1 cellular context compared by ENCODE assay signal in genomic region chr6:44072959-44073611, GRCh38.
A peak's percentile ranks its signal among the peaks of the same experiment; 100 is the strongest.
TF ChIP-seq lines count a peak whose summit lies in the region.

No MANE protein-coding gene starts in this region.

TF ChIP-seq in GM12878, 131 proteins besides CTCF, POLR2A, EP300 and RAD21 (continued from another document and continues in another):
- TF ChIP-seq, protein P1, sequence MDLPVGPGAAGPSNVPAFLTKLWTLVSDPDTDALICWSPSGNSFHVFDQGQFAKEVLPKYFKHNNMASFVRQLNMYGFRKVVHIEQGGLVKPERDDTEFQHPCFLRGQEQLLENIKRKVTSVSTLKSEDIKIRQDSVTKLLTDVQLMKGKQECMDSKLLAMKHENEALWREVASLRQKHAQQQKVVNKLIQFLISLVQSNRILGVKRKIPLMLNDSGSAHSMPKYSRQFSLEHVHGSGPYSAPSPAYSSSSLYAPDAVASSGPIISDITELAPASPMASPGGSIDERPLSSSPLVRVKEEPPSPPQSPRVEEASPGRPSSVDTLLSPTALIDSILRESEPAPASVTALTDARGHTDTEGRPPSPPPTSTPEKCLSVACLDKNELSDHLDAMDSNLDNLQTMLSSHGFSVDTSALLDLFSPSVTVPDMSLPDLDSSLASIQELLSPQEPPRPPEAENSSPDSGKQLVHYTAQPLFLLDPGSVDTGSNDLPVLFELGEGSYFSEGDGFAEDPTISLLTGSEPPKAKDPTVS (IDR thresholded peaks at IDR 0.05; ENCODE audit: low read depth, low read length) = no peak
- TF ChIP-seq, protein P2, sequence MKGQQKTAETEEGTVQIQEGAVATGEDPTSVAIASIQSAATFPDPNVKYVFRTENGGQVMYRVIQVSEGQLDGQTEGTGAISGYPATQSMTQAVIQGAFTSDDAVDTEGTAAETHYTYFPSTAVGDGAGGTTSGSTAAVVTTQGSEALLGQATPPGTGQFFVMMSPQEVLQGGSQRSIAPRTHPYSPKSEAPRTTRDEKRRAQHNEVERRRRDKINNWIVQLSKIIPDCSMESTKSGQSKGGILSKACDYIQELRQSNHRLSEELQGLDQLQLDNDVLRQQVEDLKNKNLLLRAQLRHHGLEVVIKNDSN (IDR thresholded peaks at IDR 0.05; ENCODE audit: borderline replicate concordance, extremely low read length, insufficient read depth, low read depth, low read length) = no peak
- no peak for TF ChIP-seq ZNF622 (IDR thresholded peaks at IDR 0.05)
- no peak for TF ChIP-seq CBX3 (IDR thresholded peaks at IDR 0.05; ENCODE audit: borderline replicate concordance, low read depth)
- no peak for TF ChIP-seq SPI1 (IDR thresholded peaks at IDR 0.05; ENCODE audit: borderline replicate concordance, insufficient read depth, low read depth, low read length)
- no peak for TF ChIP-seq ASH2L (IDR thresholded peaks at IDR 0.05; ENCODE audit: borderline replicate concordance, low read depth)
- TF ChIP-seq NR2C2 (IDR thresholded peaks at IDR 0.05; ENCODE audit: borderline replicate concordance, control insufficient read depth, insufficient read length, low read depth) = no peak
- peak in 1 of 2 experiments; percentile 83; a peak in 2 of 4 replicates for TF ChIP-seq BHLHE40 (IDR thresholded peaks at IDR 0.05; ENCODE audit: borderline replicate concordance in 1 of 2, low read depth in 2 of 2, low read length in 1 of 2)
- TF ChIP-seq BACH1 (IDR thresholded peaks at IDR 0.05; ENCODE audit: borderline replicate concordance) = peak; percentile 70
- TF ChIP-seq DPF2 (IDR thresholded peaks at IDR 0.05) = peak; percentile 98
- TF ChIP-seq, protein P3, sequence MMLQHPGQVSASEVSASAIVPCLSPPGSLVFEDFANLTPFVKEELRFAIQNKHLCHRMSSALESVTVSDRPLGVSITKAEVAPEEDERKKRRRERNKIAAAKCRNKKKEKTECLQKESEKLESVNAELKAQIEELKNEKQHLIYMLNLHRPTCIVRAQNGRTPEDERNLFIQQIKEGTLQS (IDR thresholded peaks at IDR 0.05; ENCODE audit: borderline replicate concordance, extremely low read depth, low read depth, low read length) = no peak
- TF ChIP-seq JUND (IDR thresholded peaks at IDR 0.05; ENCODE audit: low read depth, low read length) = no peak
- no peak for TF ChIP-seq CBX5 (IDR thresholded peaks at IDR 0.05; ENCODE audit: low read depth)
- TF ChIP-seq SIX5 (IDR thresholded peaks at IDR 0.05; ENCODE audit: low read depth, low read length, severe bottlenecking) = no peak
- no peak for TF ChIP-seq BRCA1 (IDR thresholded peaks at IDR 0.05; ENCODE audit: low read depth, low read length)
- no peak for TF ChIP-seq ZBTB4 (CRISPR knock-in tag; IDR thresholded peaks at IDR 0.05)
- peak; percentile 64; the same call in 1 of the 2 replicates for TF ChIP-seq POLR2AphosphoS5 (IDR thresholded peaks at IDR 0.05; ENCODE audit: low read length)
- no peak for TF ChIP-seq BCL3 (IDR thresholded peaks at IDR 0.05; ENCODE audit: borderline replicate concordance, insufficient read depth, low read depth, low read length, poor library complexity, severe bottlenecking)
- TF ChIP-seq EZH2 (IDR thresholded peaks at IDR 0.05; ENCODE audit: borderline replicate concordance, control insufficient read depth, low read depth, low read length) = no peak
- TF ChIP-seq RFX5 (IDR thresholded peaks at IDR 0.05; ENCODE audit: low read depth, low read length) = no peak
- TF ChIP-seq MYB (IDR thresholded peaks at IDR 0.05; ENCODE audit: borderline replicate concordance, low read depth, low read length) = no peak
- TF ChIP-seq CHD1 (IDR thresholded peaks at IDR 0.05; ENCODE audit: low read depth, low read length) = no peak
- peak; percentile 2 for TF ChIP-seq MEF2B (IDR thresholded peaks at IDR 0.05; ENCODE audit: partially characterized antibody, poor library complexity, severe bottlenecking)
- TF ChIP-seq, protein P4, sequence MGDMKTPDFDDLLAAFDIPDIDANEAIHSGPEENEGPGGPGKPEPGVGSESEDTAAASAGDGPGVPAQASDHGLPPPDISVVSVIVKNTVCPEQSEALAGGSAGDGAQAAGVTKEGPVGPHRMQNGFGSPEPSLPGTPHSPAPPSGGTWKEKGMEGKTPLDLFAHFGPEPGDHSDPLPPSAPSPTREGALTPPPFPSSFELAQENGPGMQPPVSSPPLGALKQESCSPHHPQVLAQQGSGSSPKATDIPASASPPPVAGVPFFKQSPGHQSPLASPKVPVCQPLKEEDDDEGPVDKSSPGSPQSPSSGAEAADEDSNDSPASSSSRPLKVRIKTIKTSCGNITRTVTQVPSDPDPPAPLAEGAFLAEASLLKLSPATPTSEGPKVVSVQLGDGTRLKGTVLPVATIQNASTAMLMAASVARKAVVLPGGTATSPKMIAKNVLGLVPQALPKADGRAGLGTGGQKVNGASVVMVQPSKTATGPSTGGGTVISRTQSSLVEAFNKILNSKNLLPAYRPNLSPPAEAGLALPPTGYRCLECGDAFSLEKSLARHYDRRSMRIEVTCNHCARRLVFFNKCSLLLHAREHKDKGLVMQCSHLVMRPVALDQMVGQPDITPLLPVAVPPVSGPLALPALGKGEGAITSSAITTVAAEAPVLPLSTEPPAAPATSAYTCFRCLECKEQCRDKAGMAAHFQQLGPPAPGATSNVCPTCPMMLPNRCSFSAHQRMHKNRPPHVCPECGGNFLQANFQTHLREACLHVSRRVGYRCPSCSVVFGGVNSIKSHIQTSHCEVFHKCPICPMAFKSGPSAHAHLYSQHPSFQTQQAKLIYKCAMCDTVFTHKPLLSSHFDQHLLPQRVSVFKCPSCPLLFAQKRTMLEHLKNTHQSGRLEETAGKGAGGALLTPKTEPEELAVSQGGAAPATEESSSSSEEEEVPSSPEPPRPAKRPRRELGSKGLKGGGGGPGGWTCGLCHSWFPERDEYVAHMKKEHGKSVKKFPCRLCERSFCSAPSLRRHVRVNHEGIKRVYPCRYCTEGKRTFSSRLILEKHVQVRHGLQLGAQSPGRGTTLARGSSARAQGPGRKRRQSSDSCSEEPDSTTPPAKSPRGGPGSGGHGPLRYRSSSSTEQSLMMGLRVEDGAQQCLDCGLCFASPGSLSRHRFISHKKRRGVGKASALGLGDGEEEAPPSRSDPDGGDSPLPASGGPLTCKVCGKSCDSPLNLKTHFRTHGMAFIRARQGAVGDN (IDR thresholded peaks at IDR 0.05) = peak; percentile 40
- TF ChIP-seq RBBP5 (conservative IDR thresholded peaks at IDR 0.05) = no peak
- no peak for TF ChIP-seq PAX8 (IDR thresholded peaks at IDR 0.05)
- TF ChIP-seq ZBTB33 (IDR thresholded peaks at IDR 0.05) = no peak
- no peak for TF ChIP-seq CHD2 (IDR thresholded peaks at IDR 0.05; ENCODE audit: borderline replicate concordance, low read depth, low read length)
- TF ChIP-seq KLF5 (IDR thresholded peaks at IDR 0.05; ENCODE audit: partially characterized antibody) = no peak
- peak; percentile 69 for TF ChIP-seq NRF1 (conservative IDR thresholded peaks at IDR 0.05; ENCODE audit: low read depth, low read length)
- no peak for TF ChIP-seq BCL11A (IDR thresholded peaks at IDR 0.05; ENCODE audit: low read depth, low read length)
- TF ChIP-seq FOS (IDR thresholded peaks at IDR 0.05; ENCODE audit: borderline replicate concordance, extremely low read depth, insufficient read length) = no peak
- no peak for TF ChIP-seq HCFC1 (IDR thresholded peaks at IDR 0.05; ENCODE audit: low read length)
- no peak for TF ChIP-seq GABPA (IDR thresholded peaks at IDR 0.05; ENCODE audit: low read depth)
- TF ChIP-seq ZSCAN29 (IDR thresholded peaks at IDR 0.05) = no peak
- TF ChIP-seq, protein P5, sequence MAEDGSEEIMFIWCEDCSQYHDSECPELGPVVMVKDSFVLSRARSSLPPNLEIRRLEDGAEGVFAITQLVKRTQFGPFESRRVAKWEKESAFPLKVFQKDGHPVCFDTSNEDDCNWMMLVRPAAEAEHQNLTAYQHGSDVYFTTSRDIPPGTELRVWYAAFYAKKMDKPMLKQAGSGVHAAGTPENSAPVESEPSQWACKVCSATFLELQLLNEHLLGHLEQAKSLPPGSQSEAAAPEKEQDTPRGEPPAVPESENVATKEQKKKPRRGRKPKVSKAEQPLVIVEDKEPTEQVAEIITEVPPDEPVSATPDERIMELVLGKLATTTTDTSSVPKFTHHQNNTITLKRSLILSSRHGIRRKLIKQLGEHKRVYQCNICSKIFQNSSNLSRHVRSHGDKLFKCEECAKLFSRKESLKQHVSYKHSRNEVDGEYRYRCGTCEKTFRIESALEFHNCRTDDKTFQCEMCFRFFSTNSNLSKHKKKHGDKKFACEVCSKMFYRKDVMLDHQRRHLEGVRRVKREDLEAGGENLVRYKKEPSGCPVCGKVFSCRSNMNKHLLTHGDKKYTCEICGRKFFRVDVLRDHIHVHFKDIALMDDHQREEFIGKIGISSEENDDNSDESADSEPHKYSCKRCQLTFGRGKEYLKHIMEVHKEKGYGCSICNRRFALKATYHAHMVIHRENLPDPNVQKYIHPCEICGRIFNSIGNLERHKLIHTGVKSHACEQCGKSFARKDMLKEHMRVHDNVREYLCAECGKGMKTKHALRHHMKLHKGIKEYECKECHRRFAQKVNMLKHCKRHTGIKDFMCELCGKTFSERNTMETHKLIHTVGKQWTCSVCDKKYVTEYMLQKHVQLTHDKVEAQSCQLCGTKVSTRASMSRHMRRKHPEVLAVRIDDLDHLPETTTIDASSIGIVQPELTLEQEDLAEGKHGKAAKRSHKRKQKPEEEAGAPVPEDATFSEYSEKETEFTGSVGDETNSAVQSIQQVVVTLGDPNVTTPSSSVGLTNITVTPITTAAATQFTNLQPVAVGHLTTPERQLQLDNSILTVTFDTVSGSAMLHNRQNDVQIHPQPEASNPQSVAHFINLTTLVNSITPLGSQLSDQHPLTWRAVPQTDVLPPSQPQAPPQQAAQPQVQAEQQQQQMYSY (CRISPR knock-in tag; IDR thresholded peaks at IDR 0.05) = no peak
- TF ChIP-seq, protein P6, sequence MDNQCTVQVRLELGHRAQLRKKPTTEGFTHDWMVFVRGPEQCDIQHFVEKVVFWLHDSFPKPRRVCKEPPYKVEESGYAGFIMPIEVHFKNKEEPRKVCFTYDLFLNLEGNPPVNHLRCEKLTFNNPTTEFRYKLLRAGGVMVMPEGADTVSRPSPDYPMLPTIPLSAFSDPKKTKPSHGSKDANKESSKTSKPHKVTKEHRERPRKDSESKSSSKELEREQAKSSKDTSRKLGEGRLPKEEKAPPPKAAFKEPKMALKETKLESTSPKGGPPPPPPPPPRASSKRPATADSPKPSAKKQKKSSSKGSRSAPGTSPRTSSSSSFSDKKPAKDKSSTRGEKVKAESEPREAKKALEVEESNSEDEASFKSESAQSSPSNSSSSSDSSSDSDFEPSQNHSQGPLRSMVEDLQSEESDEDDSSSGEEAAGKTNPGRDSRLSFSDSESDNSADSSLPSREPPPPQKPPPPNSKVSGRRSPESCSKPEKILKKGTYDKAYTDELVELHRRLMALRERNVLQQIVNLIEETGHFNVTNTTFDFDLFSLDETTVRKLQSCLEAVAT (IDR thresholded peaks at IDR 0.05) = peak; percentile 9; the same call in 1 of the 2 replicates
- no peak for TF ChIP-seq CBFB (IDR thresholded peaks at IDR 0.05; ENCODE audit: low read depth)
